Comparison of ENCODE assay signal across 1 cellular context in genomic region chr7:116955801-116956514, GRCh38.
TF ChIP-seq lines count a peak whose summit lies in the region.

No MANE protein-coding gene starts in this region.

TF ChIP-seq in K562, 482 proteins besides CTCF, POLR2A, EP300 and RAD21 (continued from another document):
- TF ChIP-seq, protein P1, sequence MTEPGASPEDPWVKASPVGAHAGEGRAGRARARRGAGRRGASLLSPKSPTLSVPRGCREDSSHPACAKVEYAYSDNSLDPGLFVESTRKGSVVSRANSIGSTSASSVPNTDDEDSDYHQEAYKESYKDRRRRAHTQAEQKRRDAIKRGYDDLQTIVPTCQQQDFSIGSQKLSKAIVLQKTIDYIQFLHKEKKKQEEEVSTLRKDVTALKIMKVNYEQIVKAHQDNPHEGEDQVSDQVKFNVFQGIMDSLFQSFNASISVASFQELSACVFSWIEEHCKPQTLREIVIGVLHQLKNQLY (CRISPR knock-in tag; conservative IDR thresholded peaks at IDR 0.05), result no peak
- TF ChIP-seq WHSC1 (IDR thresholded peaks at IDR 0.05; ENCODE audit: low read length) (peak; percentile 67), THRAP3 (IDR thresholded peaks at IDR 0.05; ENCODE audit: borderline replicate concordance) (no peak), RBFOX2 (IDR thresholded peaks at IDR 0.05; ENCODE audit: low read depth, low read length) (peak; percentile 17; the same call in 1 of the 2 replicates), ARID2 (IDR thresholded peaks at IDR 0.05) (0 out of 2 replicates have a peak, but pooled peaks have one; percentile 3), HMBOX1 (IDR thresholded peaks at IDR 0.05) (no peak), NBN (IDR thresholded peaks at IDR 0.05; ENCODE audit: low read depth) (no peak), MEIS2 (IDR thresholded peaks at IDR 0.05; ENCODE audit: partially characterized antibody) (no peak), TFAP4 (CRISPR knock-in tag; IDR thresholded peaks at IDR 0.05; ENCODE audit: borderline replicate concordance) (no peak), NKRF (IDR thresholded peaks at IDR 0.05; ENCODE audit: borderline replicate concordance) (no peak), SMARCC2 (IDR thresholded peaks at IDR 0.05; ENCODE audit: low read depth) (no peak)
- TF ChIP-seq, protein P2, sequence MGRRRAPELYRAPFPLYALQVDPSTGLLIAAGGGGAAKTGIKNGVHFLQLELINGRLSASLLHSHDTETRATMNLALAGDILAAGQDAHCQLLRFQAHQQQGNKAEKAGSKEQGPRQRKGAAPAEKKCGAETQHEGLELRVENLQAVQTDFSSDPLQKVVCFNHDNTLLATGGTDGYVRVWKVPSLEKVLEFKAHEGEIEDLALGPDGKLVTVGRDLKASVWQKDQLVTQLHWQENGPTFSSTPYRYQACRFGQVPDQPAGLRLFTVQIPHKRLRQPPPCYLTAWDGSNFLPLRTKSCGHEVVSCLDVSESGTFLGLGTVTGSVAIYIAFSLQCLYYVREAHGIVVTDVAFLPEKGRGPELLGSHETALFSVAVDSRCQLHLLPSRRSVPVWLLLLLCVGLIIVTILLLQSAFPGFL (CRISPR knock-in tag; IDR thresholded peaks at IDR 0.05), result peak; percentile 74; the same call in 1 of the 2 replicates
